In genomic region chr13:51523082-51523518, GRCh38 we compare ENCODE assay signal across 8 cellular contexts.
DNase-seq lines count a peak whose midpoint lies in the region; ATAC-seq and TF ChIP-seq lines count a peak whose summit lies in the region.

No MANE protein-coding gene starts in this region.

- no peaks in the 10 kb centered on the region for H3K36me3 ChIP-seq in upper lobe of right lung

- DNase-seq in activated gamma-delta T cell treated with Interleukin-2 at 50 U/mL for 16 hours (peak; percentile 17), activated gamma-delta T cell (lab: John Stamatoyannopoulos, UW) (no peak), globus pallidus (ENCODE audit: low spot score) (peak; percentile 24), upper lobe of right lung (no peak), SW 1271 (lab: John Stamatoyannopoulos, UW) (no peak), NCI-H1694 treated with DMSO at 0.1 percent for 48 hours (lab: John Stamatoyannopoulos, UW) (no peak)
- DNase-seq in activated CD4-positive, alpha-beta T cell treated with anti-CD3 and anti-CD28 coated beads for 4 hours, result peak; percentile 3 to 11

- H3K27me3 ChIP-seq in upper lobe of right lung, result no peaks in the 10 kb centered on the region

- H3K4me3 ChIP-seq in upper lobe of right lung, result no peak overlapping the region

- intact Hi-C loops in upper lobe of right lung (cut with DNase I), result no loop called here

- peaks cover 9% of the 10 kb centered on the region for H3K4me1 ChIP-seq in upper lobe of right lung

- peak; percentile 60 for ATAC-seq in upper lobe of right lung
- no peak for ATAC-seq in HG03457 (IDR thresholded peaks at IDR 0.05; ENCODE audit: unreplicated experiment)

- no peak overlapping the region for H3K27ac ChIP-seq in upper lobe of right lung

- no peaks in the 10 kb centered on the region for H3K9me3 ChIP-seq in upper lobe of right lung

- no peak for TF ChIP-seq CTCF in upper lobe of right lung (IDR thresholded peaks at IDR 0.05)

Comparison
In these comparisons a context has a peak if more than half of its experiments do, and no peak if none do; other contexts are left out.
1. DNase-seq: peak in activated gamma-delta T cell treated with Interleukin-2 at 50 U/mL for 16 hours (single experiment), activated CD4-positive, alpha-beta T cell treated with anti-CD3 and anti-CD28 coated beads for 4 hours (2 of 2) and globus pallidus (single experiment); none in activated gamma-delta T cell (single experiment), upper lobe of right lung (single experiment), SW 1271 (0 of 2) and NCI-H1694 treated with DMSO at 0.1 percent for 48 hours (single experiment).